In genomic region chr17:67559381-67559966, GRCh38 we compare ENCODE assay signal across 1 cellular context.
TF ChIP-seq lines count a peak whose summit lies in the region.

No MANE protein-coding gene starts in this region.

TF ChIP-seq in SK-N-SH, 30 proteins besides CTCF, POLR2A, EP300 and RAD21 (continued from another document):
- TF ChIP-seq NFIC (IDR thresholded peaks at IDR 0.05; ENCODE audit: borderline replicate concordance): no peak
